8 cellular contexts compared by ENCODE assay signal in genomic region chr16:20300312-20301097, GRCh38. TPM values are rescaled to one million over a fixed set of nuclear protein-coding genes. Genes with fewer than 3 reads are reported as not detected.
A peak's percentile ranks its signal among the peaks of the same experiment; 100 is the strongest.
DNase-seq lines count a peak whose midpoint lies in the region; ATAC-seq and TF ChIP-seq lines count a peak whose summit lies in the region.

No MANE protein-coding gene starts in this region.

- H3K4me1 Mint-ChIP-seq in activated naive CD4-positive, alpha-beta T cell treated with anti-CD3 and anti-CD28 coated beads for 36 hours (ENCODE audit: low read depth): no peaks in the 10 kb centered on the region
- no peaks in the 10 kb centered on the region for H3K4me1 Mint-ChIP-seq in activated T-cell treated with anti-CD3 and anti-CD28 coated beads, Interleukin-2, amount 50 U/mL, for 4 hours (ENCODE audit: low read depth)
- peaks cover 5% of the 10 kb centered on the region for H3K4me1 Mint-ChIP-seq in glutamatergic neuron (ENCODE audit: low read depth, unreplicated experiment)

- H3K27ac Mint-ChIP-seq in activated naive CD4-positive, alpha-beta T cell treated with anti-CD3 and anti-CD28 coated beads for 36 hours: no peak overlapping the region
- no peak overlapping the region for H3K27ac Mint-ChIP-seq in glutamatergic neuron (ENCODE audit: unreplicated experiment)

- H3K27me3 Mint-ChIP-seq in activated naive CD4-positive, alpha-beta T cell treated with anti-CD3 and anti-CD28 coated beads for 36 hours (ENCODE audit: low read depth): peaks cover 12% of the 10 kb centered on the region
- H3K27me3 Mint-ChIP-seq in activated T-cell treated with anti-CD3 and anti-CD28 coated beads, Interleukin-2, amount 50 U/mL, for 4 hours (ENCODE audit: low read depth): peaks cover 3% of the 10 kb centered on the region
- H3K27me3 Mint-ChIP-seq in glutamatergic neuron (ENCODE audit: unreplicated experiment): peaks cover 13% of the 10 kb centered on the region

- H3K9me3 Mint-ChIP-seq in activated naive CD4-positive, alpha-beta T cell treated with anti-CD3 and anti-CD28 coated beads for 36 hours: no peaks in the 10 kb centered on the region
- no peaks in the 10 kb centered on the region for H3K9me3 Mint-ChIP-seq in activated T-cell treated with anti-CD3 and anti-CD28 coated beads, Interleukin-2, amount 50 U/mL, for 4 hours
- H3K9me3 Mint-ChIP-seq in glutamatergic neuron (ENCODE audit: unreplicated experiment): peaks cover 15% of the 10 kb centered on the region

- H3K4me3 Mint-ChIP-seq in activated naive CD4-positive, alpha-beta T cell treated with anti-CD3 and anti-CD28 coated beads for 36 hours: no peak overlapping the region
- no peak overlapping the region for H3K4me3 Mint-ChIP-seq in activated T-cell treated with anti-CD3 and anti-CD28 coated beads, Interleukin-2, amount 50 U/mL, for 4 hours
- H3K4me3 Mint-ChIP-seq in glutamatergic neuron (ENCODE audit: unreplicated experiment): no peak overlapping the region

- peak; percentile 53 for DNase-seq in activated naive CD4-positive, alpha-beta T cell treated with anti-CD3 and anti-CD28 coated beads for 36 hours
- no peak for DNase-seq in activated naive CD4-positive, alpha-beta T cell (lab: John Stamatoyannopoulos, UW)
- DNase-seq in NCI-H69 (lab: John Stamatoyannopoulos, UW) (peak; percentile 65), glutamatergic neuron (peak; percentile 71), renal cortical epithelial cell (ENCODE audit: low read depth) (peak; percentile 39)
- DNase-seq in activated T-cell treated with anti-CD3 and anti-CD28 coated beads, Interleukin-2, amount 50 U/mL, for 4 hours: no peak

- peak; percentile 80 for TF ChIP-seq CTCF in glutamatergic neuron (IDR thresholded peaks at IDR 0.05; ENCODE audit: partially characterized antibody, unreplicated experiment)

- ATAC-seq in HG03175 (IDR thresholded peaks at IDR 0.05; ENCODE audit: unreplicated experiment) (peak; percentile 50), HG02623 (IDR thresholded peaks at IDR 0.05; ENCODE audit: unreplicated experiment) (no peak)
- peak; percentile 25 to 66 for ATAC-seq in activated T-cell treated with anti-CD3 and anti-CD28 coated beads, Interleukin-2, amount 50 U/mL, for 4 hours

- intact Hi-C loops in activated naive CD4-positive, alpha-beta T cell treated with anti-CD3 and anti-CD28 coated beads for 36 hours (cut with micrococcal nuclease): loop anchor here (1.0 to 5.0 kb wide), 3 partner anchors 82 to 402 kb away; no protein-coding TSS in a partner anchor

- no peaks in the 10 kb centered on the region for H3K36me3 Mint-ChIP-seq in activated naive CD4-positive, alpha-beta T cell treated with anti-CD3 and anti-CD28 coated beads for 36 hours (ENCODE audit: low read depth)
- no peaks in the 10 kb centered on the region for H3K36me3 Mint-ChIP-seq in activated T-cell treated with anti-CD3 and anti-CD28 coated beads, Interleukin-2, amount 50 U/mL, for 4 hours (ENCODE audit: insufficient read depth)
- H3K36me3 Mint-ChIP-seq in glutamatergic neuron (ENCODE audit: unreplicated experiment): no peaks in the 10 kb centered on the region

- CTCF ChIA-PET in activated naive CD4-positive, alpha-beta T cell treated with anti-CD3 and anti-CD28 coated beads for 36 hours (lab: Charles Lee): interaction anchor here (0.7 to 4.8 kb wide), 16 partner anchors 9 to 401 kb away, joined by 3 to 46 read pairs (median 4); no protein-coding TSS in a partner anchor

RNA-seq across cellular contexts. Expression of gene GP2, which starts 26.8 kb away (rescaled TPM):
- total RNA-seq in activated naive CD4-positive, alpha-beta T cell treated with anti-CD3 and anti-CD28 coated beads for 36 hours: not detected
- total RNA-seq in activated T-cell treated with anti-CD3 and anti-CD28 coated beads, Interleukin-2, amount 50 U/mL, for 4 hours: 1 to 10 TPM; 4.2 to 7.8 (median 6.6) TPM
- not detected for total RNA-seq in glutamatergic neuron (ENCODE audit: unreplicated experiment)
- total RNA-seq in renal cortical epithelial cell: not detected in 2 replicates

RNA-seq across cellular contexts. Expression of gene UMOD, which starts 52.0 kb away (rescaled TPM):
- total RNA-seq in activated naive CD4-positive, alpha-beta T cell treated with anti-CD3 and anti-CD28 coated beads for 36 hours: not detected
- total RNA-seq in activated T-cell treated with anti-CD3 and anti-CD28 coated beads, Interleukin-2, amount 50 U/mL, for 4 hours: not detected
- not detected for total RNA-seq in glutamatergic neuron (ENCODE audit: unreplicated experiment)
- not detected in 2 replicates for total RNA-seq in renal cortical epithelial cell

Comparison
In these comparisons a context has a peak if more than half of its experiments do, and no peak if none do; other contexts are left out.
1. DNase-seq: peak in activated naive CD4-positive, alpha-beta T cell treated with anti-CD3 and anti-CD28 coated beads for 36 hours (single experiment), NCI-H69 (single experiment), glutamatergic neuron (single experiment) and renal cortical epithelial cell (single experiment); none in activated naive CD4-positive, alpha-beta T cell (0 of 4) and activated T-cell treated with anti-CD3 and anti-CD28 coated beads, Interleukin-2, amount 50 U/mL, for 4 hours (single experiment).